ENCODE assay signal across 8 cellular contexts in the genomic region with DNA sequence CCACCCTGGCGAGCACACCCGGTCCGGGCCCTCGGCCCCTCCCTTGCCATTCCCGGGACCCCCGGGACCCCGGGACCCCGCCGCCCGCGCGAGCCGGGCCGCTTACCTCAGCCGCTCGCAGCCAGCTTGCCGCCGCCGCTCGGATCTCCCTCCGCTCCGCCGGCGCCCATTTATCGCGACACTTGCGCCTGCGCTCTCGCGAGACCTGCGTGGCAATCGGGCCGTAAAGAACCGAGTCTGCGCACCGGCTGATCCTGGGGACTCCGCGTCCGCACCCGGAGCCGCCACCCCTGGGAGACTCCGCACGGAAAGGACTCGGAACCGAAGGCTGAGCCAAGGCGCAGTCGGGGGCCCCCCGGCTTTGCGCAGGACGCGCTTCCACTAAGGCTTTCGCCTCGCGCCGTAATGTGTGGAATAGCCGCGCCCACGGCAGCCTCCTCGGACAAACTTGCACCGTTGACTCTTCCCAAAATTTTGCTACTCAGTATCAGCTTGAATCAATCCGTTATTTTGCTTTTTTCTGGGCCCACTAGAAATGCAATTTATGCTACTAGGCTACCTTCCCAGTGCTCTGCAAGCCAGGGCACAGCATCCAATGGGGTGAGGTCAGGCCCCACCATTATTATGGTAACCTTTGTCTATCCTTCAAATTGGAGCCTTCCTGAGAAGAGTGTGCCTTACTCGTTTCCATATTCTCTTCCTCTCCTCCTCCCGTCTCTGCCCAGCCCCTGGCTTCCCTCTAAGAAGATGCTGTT. TPM values are rescaled to one million over a fixed set of nuclear protein-coding genes. Genes with fewer than 3 reads are reported as not detected.
DNase-seq lines count a peak whose midpoint lies in the region; ATAC-seq and TF ChIP-seq lines count a peak whose summit lies in the region.

A gene (minus strand): TSS at position 180 of the 755 bp plus-strand sequence. CDS start 2,812 bp downstream, outside the sequence.

- peak within 1 kb of the TSS; percentile 49 to 66 (median 51) for H3K27ac ChIP-seq in right lobe of liver

- H3K36me3 ChIP-seq in BE2C (peaks cover 44% of the 10 kb centered on the region), right lobe of liver (peaks cover 0 to 31% (median 2%) of the 10 kb centered on the region in 4 donors)

- intact Hi-C loops in right lobe of liver (cut with DNase I) = no loop called here

- TF ChIP-seq CTCF in BE2C (IDR thresholded peaks at IDR 0.05; ENCODE audit: low read depth, low read length) = no peak
- TF ChIP-seq CTCF in right lobe of liver (IDR thresholded peaks at IDR 0.05) = no peak

- no peaks in the 10 kb centered on the region for H3K27me3 ChIP-seq in BE2C
- H3K27me3 ChIP-seq in right lobe of liver = no peaks in the 10 kb centered on the region

- under 1% methylated on average over 12 of the region's 63 CpGs for WGBS in right lobe of liver (ENCODE audit: insufficient coverage, low coverage, low lambda C conversion rate, missing lambda C conversion rate)

- DNase-seq in BE2C = peak; percentile 93
- peak; percentile 87 for DNase-seq in GM19240 (ENCODE audit: insufficient read length, low spot score)
- peak; percentile 54 for DNase-seq in NCI-H748 treated with DMSO at 0.1 percent for 48 hours (lab: John Stamatoyannopoulos, UW)
- DNase-seq in activated CD4-positive, alpha-beta T cell treated with anti-CD3 and anti-CD28 coated beads, Interleukin-2, amount 50 U/mL, for 48 hours = peak; percentile 87 to 90
- DNase-seq in dermis microvascular lymphatic vessel endothelial cell (ENCODE audit: low read depth in 2 of 2) = peak; percentile 69 to 88
- peak; percentile 91 to 92 (median 92) for DNase-seq in right lobe of liver
- peak; percentile 88 for DNase-seq in stimulated activated CD4-positive, alpha-beta T cell treated with anti-CD3 and anti-CD28 coated beads, Interleukin-4, amount 100 ng/mL, for 24 hours

- ATAC-seq in HG03469 (IDR thresholded peaks at IDR 0.05; ENCODE audit: unreplicated experiment) (peak; percentile 37), right lobe of liver (peak; percentile 89 to 95 (median 95))

- H3K4me1 ChIP-seq in BE2C (peaks cover 3% of the 10 kb centered on the region; the same call in 1 of the 2 replicates), right lobe of liver (peaks cover 0 to 16% (median 0%) of the 10 kb centered on the region in 4 donors)

- H3K9me3 ChIP-seq in BE2C = no peaks in the 10 kb centered on the region
- no peaks in the 10 kb centered on the region for H3K9me3 ChIP-seq in right lobe of liver

- peak; percentile 23 for TF ChIP-seq POLR2A in right lobe of liver (IDR thresholded peaks at IDR 0.05)

- H3K4me3 ChIP-seq in BE2C (ENCODE audit: low read depth, low read length) = peak within 1 kb of the TSS; percentile 92
- H3K4me3 ChIP-seq in right lobe of liver = peak within 1 kb of the TSS; percentile 98 to 99 (median 99)

RNA-seq across cellular contexts. Expression of the gene that starts here (rescaled TPM):
- 65.7 TPM for polyA plus RNA-seq in BE2C (2012; ENCODE audit: insufficient read depth, insufficient read length, low read depth)
- total RNA-seq in dermis microvascular lymphatic vessel endothelial cell = 29.8 and 41.1 TPM in 2 replicates
- total RNA-seq in right lobe of liver = 10 to 100 TPM; 15.1 to 37.4 (median 20.5) TPM

Comparison
In these comparisons a context has a peak if more than half of its experiments do, and no peak if none do; other contexts are left out.
1. Peak in every context shown above with its lines: DNase-seq, ATAC-seq, H3K4me3 ChIP-seq and H3K27ac ChIP-seq.